8 cellular contexts compared by ENCODE assay signal in genomic region chr16:69107311-69107962, GRCh38. TPM values are rescaled to one million over a fixed set of nuclear protein-coding genes. Genes with fewer than 3 reads are reported as not detected.
DNase-seq lines count a peak whose midpoint lies in the region; ATAC-seq and TF ChIP-seq lines count a peak whose summit lies in the region.

No MANE protein-coding gene starts in this region.

- BruUV-seq in Caco-2 (replicated peaks; lab: Mats Ljungman, UMichigan): no TSS peak
- BruUV-seq in Panc1 (replicated peaks; lab: Mats Ljungman, UMichigan): no TSS peak

- H3K14ac ChIP-seq in neuronal stem cell (ENCODE audit: low read length): no peak overlapping the region

- H3K4me3 Mint-ChIP-seq in Caco-2 (ENCODE audit: unreplicated experiment): peak overlapping the region; percentile 92

- no CpG with 5 or more reads among the region's 52 CpGs for WGBS in neuronal stem cell (ENCODE audit: extremely low coverage in 2 of 2, insufficient read length in 2 of 2, insufficient replicate concordance in 1 of 2), 2 donors

- H3K9me3 Mint-ChIP-seq in Caco-2 (ENCODE audit: unreplicated experiment): no peaks in the 10 kb centered on the region

- H2BK120ac ChIP-seq in neuronal stem cell (ENCODE audit: low read depth, low read length): no peak overlapping the region

- H3K27ac ChIP-seq in Panc1 (ENCODE audit: low read length): no peak overlapping the region
- no peak overlapping the region for H3K27ac ChIP-seq in neuronal stem cell (replicated peaks; ENCODE audit: low read length)

- no peak overlapping the region for H2AFZ ChIP-seq in neuronal stem cell (ENCODE audit: low read length)

- H3K23ac ChIP-seq in neuronal stem cell (ENCODE audit: low read depth, low read length, poor library complexity): peak overlapping the region; percentile 29

- no peaks in the 10 kb centered on the region for H3K36me3 ChIP-seq in Caco-2 (ENCODE audit: control insufficient read depth, insufficient read depth, low read length)
- H3K36me3 ChIP-seq in Panc1 (ENCODE audit: control insufficient read depth, insufficient read depth, low read length): no peaks in the 10 kb centered on the region
- peaks cover 26 to 32% of the 10 kb centered on the region in 2 donors for H3K36me3 ChIP-seq in neuronal stem cell (replicated peaks in 1 of 2; ENCODE audit: control insufficient read depth in 2 of 2, insufficient read depth in 2 of 2, low read length in 2 of 2)

- H3K27ac Mint-ChIP-seq in Caco-2 (ENCODE audit: unreplicated experiment): no peak overlapping the region

- H3K79me1 ChIP-seq in neuronal stem cell (ENCODE audit: low read depth, low read length): peaks cover 18% of the 10 kb centered on the region

- POLR2A ChIA-PET in Caco-2 (lab: Charles Lee) (no interaction called here), Panc1 (lab: Charles Lee) (no interaction called here)

- peaks cover 14% of the 10 kb centered on the region for H3K4me1 Mint-ChIP-seq in Caco-2 (ENCODE audit: low read depth, unreplicated experiment)

- H2BK5ac ChIP-seq in neuronal stem cell (ENCODE audit: low read length): no peak overlapping the region

- no peak for TF ChIP-seq CTCF in Caco-2 (IDR thresholded peaks at IDR 0.05; ENCODE audit: insufficient read depth in 1 of 2, low read depth in 1 of 2, low read length in 1 of 2, severe bottlenecking in 1 of 2, unreplicated experiment in 1 of 2)
- TF ChIP-seq CTCF in Panc1 (IDR thresholded peaks at IDR 0.05): peak; percentile 13; the same call in 1 of the 2 replicates
- no peak for TF ChIP-seq CTCF in fibroblast of mammary gland (conservative IDR thresholded peaks at IDR 0.05; ENCODE audit: control insufficient read depth, insufficient read depth, low read depth, low read length)

- H3K4me3 ChIP-seq in Caco-2 (ENCODE audit: low read depth, low read length): no peak overlapping the region; the same call in 1 of the 2 replicates
- H3K4me3 ChIP-seq in Panc1 (ENCODE audit: low read depth in 2 of 2, low read length in 2 of 2): peak overlapping the region; percentile 58 to 64
- H3K4me3 ChIP-seq in fibroblast of mammary gland (ENCODE audit: control insufficient read depth, low read depth, low read length): no peak overlapping the region
- H3K4me3 ChIP-seq in neuronal stem cell (ENCODE audit: low read length in 2 of 2): peak overlapping the region; percentile 16 to 86

- DNase-seq in Caco-2 (no peak), Panc1 (ENCODE audit: low read depth, low spot score) (no peak), fibroblast of mammary gland (ENCODE audit: low read depth) (peak; percentile 27), neuronal stem cell (ENCODE audit: low spot score) (peak; percentile 37), NCI-H187 (lab: John Stamatoyannopoulos, UW) (no peak)
- DNase-seq in central memory CD4-positive, alpha-beta T cell: no peak

- peak overlapping the region; percentile 78 for H2BK15ac ChIP-seq in neuronal stem cell (ENCODE audit: low read length)

- H3K9me3 ChIP-seq in Caco-2 (no peaks in the 10 kb centered on the region), Panc1 (ENCODE audit: control insufficient read depth, insufficient read depth, low read depth, low read length) (no peaks in the 10 kb centered on the region), neuronal stem cell (replicated peaks in 1 of 2; ENCODE audit: control insufficient read depth in 2 of 2, insufficient read depth in 1 of 2, low read depth in 1 of 2, low read length in 2 of 2) (no peaks in the 10 kb centered on the region)

- H3K27me3 ChIP-seq in Caco-2 (replicated peaks; ENCODE audit: control insufficient read depth, insufficient read depth, low read length) (no peaks in the 10 kb centered on the region), Panc1 (ENCODE audit: control insufficient read depth, insufficient read depth, low read length) (no peaks in the 10 kb centered on the region), neuronal stem cell (ENCODE audit: control insufficient read depth in 3 of 3, insufficient read depth in 3 of 3, low read depth in 1 of 3, low read length in 3 of 3) (no peaks in the 10 kb centered on the region)

- H4K8ac ChIP-seq in neuronal stem cell (ENCODE audit: low read depth, low read length): no peak overlapping the region

- H3K9ac ChIP-seq in neuronal stem cell (ENCODE audit: low read depth, low read length, poor library complexity): peak overlapping the region; percentile 87

- H3K27me3 Mint-ChIP-seq in Caco-2 (ENCODE audit: insufficient read depth, unreplicated experiment): no peaks in the 10 kb centered on the region

- no peak overlapping the region for H4K91ac ChIP-seq in neuronal stem cell (ENCODE audit: low read depth, low read length, poor library complexity)

- H2AK5ac ChIP-seq in neuronal stem cell (ENCODE audit: low read depth, low read length): peak overlapping the region; percentile 69

- H3K4me1 ChIP-seq in Caco-2 (peaks cover 9% of the 10 kb centered on the region), Panc1 (ENCODE audit: control insufficient read depth, insufficient read depth, low read length) (peaks cover 17% of the 10 kb centered on the region), neuronal stem cell (ENCODE audit: control insufficient read depth in 2 of 2, insufficient read depth in 1 of 2, low read depth in 1 of 2, low read length in 2 of 2) (peaks cover 13 to 16% of the 10 kb centered on the region in 2 donors)

- peak overlapping the region; percentile 99 for H3K4me2 ChIP-seq in neuronal stem cell (ENCODE audit: insufficient read depth, low read length, poor library complexity, severe bottlenecking)

- intact Hi-C loops in Caco-2 (cut with micrococcal nuclease; ENCODE audit: unreplicated experiment): loop anchor here (10.0 kb wide), 1 partner anchor 573 kb away; the partner anchor contains the start of gene ZFP90
- intact Hi-C loops in Panc1 (cut with micrococcal nuclease; ENCODE audit: unreplicated experiment): loop anchor here (5.0 kb wide), 1 partner anchor 205 kb away; no protein-coding TSS in a partner anchor

- no peak overlapping the region for H2BK12ac ChIP-seq in neuronal stem cell (ENCODE audit: low read length)

- CTCF ChIA-PET in Caco-2 (lab: Charles Lee) (no interaction called here), Panc1 (lab: Charles Lee) (no interaction called here)

- in situ Hi-C loops in Panc1 (cut with HindIII; ENCODE audit: low pct_unique_long_range_greater_than_20kb, low sequenced_read_pairs): no loop called here

- peaks cover 15% of the 10 kb centered on the region for H3K36me3 Mint-ChIP-seq in Caco-2 (ENCODE audit: insufficient read depth, unreplicated experiment)

- ATAC-seq in Panc1: peak; percentile 16
- no peak for ATAC-seq in GM19324 (IDR thresholded peaks at IDR 0.05; ENCODE audit: low FRiP score, unreplicated experiment)
- ATAC-seq in HG02610 (IDR thresholded peaks at IDR 0.05; ENCODE audit: unreplicated experiment): no peak

- H3K4ac ChIP-seq in neuronal stem cell (ENCODE audit: low read length): no peak overlapping the region

- peak overlapping the region; percentile 93 for H3K18ac ChIP-seq in neuronal stem cell (ENCODE audit: low read length)

RNA-seq across cellular contexts. Expression of gene HAS3, which starts 2.0 kb away (rescaled TPM):
- total RNA-seq in Caco-2 (2022) (8.3 TPM in 2 replicates), Panc1 (2021; ENCODE audit: unreplicated experiment) (6.9 TPM)
- 5.0 TPM for polyA plus RNA-seq in Panc1 (2012; ENCODE audit: insufficient read length)
- 2.0 TPM for polyA plus RNA-seq in neuronal stem cell (2013, experiment 1 of 2)
- 2.0 TPM for polyA plus RNA-seq in neuronal stem cell (2013, experiment 2 of 2)

RNA-seq across cellular contexts. Expression of gene CHTF8, which starts 25.0 kb away (rescaled TPM):
- total RNA-seq in Caco-2 (2022) (119 and 124 TPM in 2 replicates), Panc1 (2021; ENCODE audit: unreplicated experiment) (116 TPM)
- polyA plus RNA-seq in Panc1 (2012; ENCODE audit: insufficient read length): 85.0 TPM
- polyA plus RNA-seq in neuronal stem cell (2013, experiment 1 of 2): 95.4 TPM
- 91.8 TPM for polyA plus RNA-seq in neuronal stem cell (2013, experiment 2 of 2)

RNA-seq across cellular contexts. Expression of gene UTP4, which starts 25.0 kb away (rescaled TPM):
- total RNA-seq in Caco-2 (2022) (124 and 126 TPM in 2 replicates), Panc1 (2021; ENCODE audit: unreplicated experiment) (61.7 TPM)
- 41.6 TPM for polyA plus RNA-seq in Panc1 (2012; ENCODE audit: insufficient read length)
- 23.3 TPM for polyA plus RNA-seq in neuronal stem cell (2013, experiment 1 of 2)
- 24.2 TPM for polyA plus RNA-seq in neuronal stem cell (2013, experiment 2 of 2)

Comparison
In these comparisons a context has a peak if more than half of its experiments do, and no peak if none do; other contexts are left out.
1. DNase-seq: peak in fibroblast of mammary gland (single experiment) and neuronal stem cell (single experiment); none in Caco-2 (0 of 2), Panc1 (single experiment), NCI-H187 (0 of 2) and central memory CD4-positive, alpha-beta T cell (single experiment).
2. H3K4me3 ChIP-seq: peak in Panc1 (2 of 2) and neuronal stem cell (2 of 2); none in Caco-2 (single experiment) and fibroblast of mammary gland (single experiment).